In the genomic region with DNA sequence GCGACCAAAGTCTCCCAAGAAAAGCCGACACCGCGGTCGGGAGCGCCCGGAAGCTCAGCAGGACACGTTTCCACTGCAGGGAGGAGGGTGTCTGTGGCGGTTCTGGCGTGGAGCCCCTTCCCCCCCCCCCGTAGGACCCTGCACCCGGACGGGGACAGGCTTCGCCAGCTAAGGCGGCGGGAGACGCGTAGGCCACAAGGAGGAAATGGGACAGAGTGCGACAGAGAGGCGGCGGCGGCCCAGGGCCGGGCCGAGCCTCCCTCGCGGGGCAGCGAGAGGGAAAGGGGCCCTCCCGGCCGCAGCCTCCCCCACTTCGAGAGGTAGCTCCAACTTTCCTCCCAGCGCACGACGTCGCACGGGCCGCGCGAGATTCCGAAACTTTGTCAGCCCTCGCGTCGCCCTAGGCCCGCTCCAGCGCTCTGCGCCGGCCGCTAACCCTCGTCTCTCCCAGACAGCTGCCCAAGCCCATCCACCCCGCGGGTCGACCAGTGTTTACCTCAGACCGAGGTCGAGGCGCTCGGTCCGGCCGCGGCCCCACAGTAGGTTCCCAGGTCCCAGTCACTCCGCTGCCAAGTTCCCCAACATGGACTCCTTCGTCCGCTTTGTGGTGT, we compare ENCODE assay signal across 1 cellular context.
TF ChIP-seq lines count a peak whose summit lies in the region.

No MANE protein-coding gene starts in this region.

TF ChIP-seq in K562, 482 proteins besides CTCF, POLR2A, EP300 and RAD21 (continued from another document and continues in another):
- peak; percentile 77; the same call in 1 of the 2 replicates for TF ChIP-seq SAFB (IDR thresholded peaks at IDR 0.05; ENCODE audit: borderline replicate concordance, low read depth, low read length)
- TF ChIP-seq FUS (optimal IDR thresholded peaks at IDR 0.05; ENCODE audit: low read depth, low read length): no peak
- TF ChIP-seq ZNF79 (CRISPR knock-in tag; IDR thresholded peaks at IDR 0.05; ENCODE audit: low read depth): no peak
- TF ChIP-seq SIN3B (IDR thresholded peaks at IDR 0.05; ENCODE audit: low read depth): no peak
- no peak for TF ChIP-seq EGR1 (conservative IDR thresholded peaks at IDR 0.05)
- no peak for TF ChIP-seq EWSR1 (IDR thresholded peaks at IDR 0.05; ENCODE audit: borderline replicate concordance, low read depth, partially characterized antibody)
- TF ChIP-seq ZNF184 (CRISPR knock-in tag; IDR thresholded peaks at IDR 0.05): no peak
- TF ChIP-seq GTF2E2 (tag; IDR thresholded peaks at IDR 0.05): peak; percentile 80; the same call in 1 of the 2 replicates
- TF ChIP-seq PKNOX1 (IDR thresholded peaks at IDR 0.05): no peak
- TF ChIP-seq, protein P1, sequence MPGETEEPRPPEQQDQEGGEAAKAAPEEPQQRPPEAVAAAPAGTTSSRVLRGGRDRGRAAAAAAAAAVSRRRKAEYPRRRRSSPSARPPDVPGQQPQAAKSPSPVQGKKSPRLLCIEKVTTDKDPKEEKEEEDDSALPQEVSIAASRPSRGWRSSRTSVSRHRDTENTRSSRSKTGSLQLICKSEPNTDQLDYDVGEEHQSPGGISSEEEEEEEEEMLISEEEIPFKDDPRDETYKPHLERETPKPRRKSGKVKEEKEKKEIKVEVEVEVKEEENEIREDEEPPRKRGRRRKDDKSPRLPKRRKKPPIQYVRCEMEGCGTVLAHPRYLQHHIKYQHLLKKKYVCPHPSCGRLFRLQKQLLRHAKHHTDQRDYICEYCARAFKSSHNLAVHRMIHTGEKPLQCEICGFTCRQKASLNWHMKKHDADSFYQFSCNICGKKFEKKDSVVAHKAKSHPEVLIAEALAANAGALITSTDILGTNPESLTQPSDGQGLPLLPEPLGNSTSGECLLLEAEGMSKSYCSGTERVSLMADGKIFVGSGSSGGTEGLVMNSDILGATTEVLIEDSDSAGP (CRISPR knock-in tag; IDR thresholded peaks at IDR 0.05): no peak
- no peak for TF ChIP-seq ZBTB1 (CRISPR knock-in tag; IDR thresholded peaks at IDR 0.05; ENCODE audit: borderline replicate concordance, low read depth)
- no peak; the same call in 1 of the 2 replicates for TF ChIP-seq NFRKB (IDR thresholded peaks at IDR 0.05; ENCODE audit: low read depth)
- TF ChIP-seq, protein P2, sequence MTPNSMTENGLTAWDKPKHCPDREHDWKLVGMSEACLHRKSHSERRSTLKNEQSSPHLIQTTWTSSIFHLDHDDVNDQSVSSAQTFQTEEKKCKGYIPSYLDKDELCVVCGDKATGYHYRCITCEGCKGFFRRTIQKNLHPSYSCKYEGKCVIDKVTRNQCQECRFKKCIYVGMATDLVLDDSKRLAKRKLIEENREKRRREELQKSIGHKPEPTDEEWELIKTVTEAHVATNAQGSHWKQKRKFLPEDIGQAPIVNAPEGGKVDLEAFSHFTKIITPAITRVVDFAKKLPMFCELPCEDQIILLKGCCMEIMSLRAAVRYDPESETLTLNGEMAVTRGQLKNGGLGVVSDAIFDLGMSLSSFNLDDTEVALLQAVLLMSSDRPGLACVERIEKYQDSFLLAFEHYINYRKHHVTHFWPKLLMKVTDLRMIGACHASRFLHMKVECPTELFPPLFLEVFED (CRISPR knock-in tag; conservative IDR thresholded peaks at IDR 0.05): no peak
- peak; percentile 83; the same call in 1 of the 2 replicates for TF ChIP-seq TGIF2 (CRISPR knock-in tag; IDR thresholded peaks at IDR 0.05)
- no peak for TF ChIP-seq KDM2B (CRISPR knock-in tag; IDR thresholded peaks at IDR 0.05)
- TF ChIP-seq PTTG1 (tag; IDR thresholded peaks at IDR 0.05; ENCODE audit: low read depth): no peak
- TF ChIP-seq STAG1 (CRISPR knock-in tag; IDR thresholded peaks at IDR 0.05; ENCODE audit: borderline replicate concordance): no peak
- no peak for TF ChIP-seq POLR2H (tag; IDR thresholded peaks at IDR 0.05; ENCODE audit: low read depth)
- peak; percentile 27; the same call in 1 of the 2 replicates for TF ChIP-seq ETV1 (tag; conservative IDR thresholded peaks at IDR 0.05; ENCODE audit: low read depth)
- TF ChIP-seq GATAD2B (IDR thresholded peaks at IDR 0.05; ENCODE audit: borderline replicate concordance): no peak; the same call in 1 of the 2 replicates
- TF ChIP-seq, protein P3, sequence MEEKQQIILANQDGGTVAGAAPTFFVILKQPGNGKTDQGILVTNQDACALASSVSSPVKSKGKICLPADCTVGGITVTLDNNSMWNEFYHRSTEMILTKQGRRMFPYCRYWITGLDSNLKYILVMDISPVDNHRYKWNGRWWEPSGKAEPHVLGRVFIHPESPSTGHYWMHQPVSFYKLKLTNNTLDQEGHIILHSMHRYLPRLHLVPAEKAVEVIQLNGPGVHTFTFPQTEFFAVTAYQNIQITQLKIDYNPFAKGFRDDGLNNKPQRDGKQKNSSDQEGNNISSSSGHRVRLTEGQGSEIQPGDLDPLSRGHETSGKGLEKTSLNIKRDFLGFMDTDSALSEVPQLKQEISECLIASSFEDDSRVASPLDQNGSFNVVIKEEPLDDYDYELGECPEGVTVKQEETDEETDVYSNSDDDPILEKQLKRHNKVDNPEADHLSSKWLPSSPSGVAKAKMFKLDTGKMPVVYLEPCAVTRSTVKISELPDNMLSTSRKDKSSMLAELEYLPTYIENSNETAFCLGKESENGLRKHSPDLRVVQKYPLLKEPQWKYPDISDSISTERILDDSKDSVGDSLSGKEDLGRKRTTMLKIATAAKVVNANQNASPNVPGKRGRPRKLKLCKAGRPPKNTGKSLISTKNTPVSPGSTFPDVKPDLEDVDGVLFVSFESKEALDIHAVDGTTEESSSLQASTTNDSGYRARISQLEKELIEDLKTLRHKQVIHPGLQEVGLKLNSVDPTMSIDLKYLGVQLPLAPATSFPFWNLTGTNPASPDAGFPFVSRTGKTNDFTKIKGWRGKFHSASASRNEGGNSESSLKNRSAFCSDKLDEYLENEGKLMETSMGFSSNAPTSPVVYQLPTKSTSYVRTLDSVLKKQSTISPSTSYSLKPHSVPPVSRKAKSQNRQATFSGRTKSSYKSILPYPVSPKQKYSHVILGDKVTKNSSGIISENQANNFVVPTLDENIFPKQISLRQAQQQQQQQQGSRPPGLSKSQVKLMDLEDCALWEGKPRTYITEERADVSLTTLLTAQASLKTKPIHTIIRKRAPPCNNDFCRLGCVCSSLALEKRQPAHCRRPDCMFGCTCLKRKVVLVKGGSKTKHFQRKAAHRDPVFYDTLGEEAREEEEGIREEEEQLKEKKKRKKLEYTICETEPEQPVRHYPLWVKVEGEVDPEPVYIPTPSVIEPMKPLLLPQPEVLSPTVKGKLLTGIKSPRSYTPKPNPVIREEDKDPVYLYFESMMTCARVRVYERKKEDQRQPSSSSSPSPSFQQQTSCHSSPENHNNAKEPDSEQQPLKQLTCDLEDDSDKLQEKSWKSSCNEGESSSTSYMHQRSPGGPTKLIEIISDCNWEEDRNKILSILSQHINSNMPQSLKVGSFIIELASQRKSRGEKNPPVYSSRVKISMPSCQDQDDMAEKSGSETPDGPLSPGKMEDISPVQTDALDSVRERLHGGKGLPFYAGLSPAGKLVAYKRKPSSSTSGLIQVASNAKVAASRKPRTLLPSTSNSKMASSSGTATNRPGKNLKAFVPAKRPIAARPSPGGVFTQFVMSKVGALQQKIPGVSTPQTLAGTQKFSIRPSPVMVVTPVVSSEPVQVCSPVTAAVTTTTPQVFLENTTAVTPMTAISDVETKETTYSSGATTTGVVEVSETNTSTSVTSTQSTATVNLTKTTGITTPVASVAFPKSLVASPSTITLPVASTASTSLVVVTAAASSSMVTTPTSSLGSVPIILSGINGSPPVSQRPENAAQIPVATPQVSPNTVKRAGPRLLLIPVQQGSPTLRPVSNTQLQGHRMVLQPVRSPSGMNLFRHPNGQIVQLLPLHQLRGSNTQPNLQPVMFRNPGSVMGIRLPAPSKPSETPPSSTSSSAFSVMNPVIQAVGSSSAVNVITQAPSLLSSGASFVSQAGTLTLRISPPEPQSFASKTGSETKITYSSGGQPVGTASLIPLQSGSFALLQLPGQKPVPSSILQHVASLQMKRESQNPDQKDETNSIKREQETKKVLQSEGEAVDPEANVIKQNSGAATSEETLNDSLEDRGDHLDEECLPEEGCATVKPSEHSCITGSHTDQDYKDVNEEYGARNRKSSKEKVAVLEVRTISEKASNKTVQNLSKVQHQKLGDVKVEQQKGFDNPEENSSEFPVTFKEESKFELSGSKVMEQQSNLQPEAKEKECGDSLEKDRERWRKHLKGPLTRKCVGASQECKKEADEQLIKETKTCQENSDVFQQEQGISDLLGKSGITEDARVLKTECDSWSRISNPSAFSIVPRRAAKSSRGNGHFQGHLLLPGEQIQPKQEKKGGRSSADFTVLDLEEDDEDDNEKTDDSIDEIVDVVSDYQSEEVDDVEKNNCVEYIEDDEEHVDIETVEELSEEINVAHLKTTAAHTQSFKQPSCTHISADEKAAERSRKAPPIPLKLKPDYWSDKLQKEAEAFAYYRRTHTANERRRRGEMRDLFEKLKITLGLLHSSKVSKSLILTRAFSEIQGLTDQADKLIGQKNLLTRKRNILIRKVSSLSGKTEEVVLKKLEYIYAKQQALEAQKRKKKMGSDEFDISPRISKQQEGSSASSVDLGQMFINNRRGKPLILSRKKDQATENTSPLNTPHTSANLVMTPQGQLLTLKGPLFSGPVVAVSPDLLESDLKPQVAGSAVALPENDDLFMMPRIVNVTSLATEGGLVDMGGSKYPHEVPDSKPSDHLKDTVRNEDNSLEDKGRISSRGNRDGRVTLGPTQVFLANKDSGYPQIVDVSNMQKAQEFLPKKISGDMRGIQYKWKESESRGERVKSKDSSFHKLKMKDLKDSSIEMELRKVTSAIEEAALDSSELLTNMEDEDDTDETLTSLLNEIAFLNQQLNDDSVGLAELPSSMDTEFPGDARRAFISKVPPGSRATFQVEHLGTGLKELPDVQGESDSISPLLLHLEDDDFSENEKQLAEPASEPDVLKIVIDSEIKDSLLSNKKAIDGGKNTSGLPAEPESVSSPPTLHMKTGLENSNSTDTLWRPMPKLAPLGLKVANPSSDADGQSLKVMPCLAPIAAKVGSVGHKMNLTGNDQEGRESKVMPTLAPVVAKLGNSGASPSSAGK (IDR thresholded peaks at IDR 0.05): no peak
- no peak for TF ChIP-seq MED1 (CRISPR knock-in tag; IDR thresholded peaks at IDR 0.05; ENCODE audit: borderline replicate concordance)
- TF ChIP-seq ZNF668 (CRISPR knock-in tag; IDR thresholded peaks at IDR 0.05): no peak
- no peak for TF ChIP-seq FOS (IDR thresholded peaks at IDR 0.05; ENCODE audit: extremely low read depth, insufficient read length)
- TF ChIP-seq, protein P4, sequence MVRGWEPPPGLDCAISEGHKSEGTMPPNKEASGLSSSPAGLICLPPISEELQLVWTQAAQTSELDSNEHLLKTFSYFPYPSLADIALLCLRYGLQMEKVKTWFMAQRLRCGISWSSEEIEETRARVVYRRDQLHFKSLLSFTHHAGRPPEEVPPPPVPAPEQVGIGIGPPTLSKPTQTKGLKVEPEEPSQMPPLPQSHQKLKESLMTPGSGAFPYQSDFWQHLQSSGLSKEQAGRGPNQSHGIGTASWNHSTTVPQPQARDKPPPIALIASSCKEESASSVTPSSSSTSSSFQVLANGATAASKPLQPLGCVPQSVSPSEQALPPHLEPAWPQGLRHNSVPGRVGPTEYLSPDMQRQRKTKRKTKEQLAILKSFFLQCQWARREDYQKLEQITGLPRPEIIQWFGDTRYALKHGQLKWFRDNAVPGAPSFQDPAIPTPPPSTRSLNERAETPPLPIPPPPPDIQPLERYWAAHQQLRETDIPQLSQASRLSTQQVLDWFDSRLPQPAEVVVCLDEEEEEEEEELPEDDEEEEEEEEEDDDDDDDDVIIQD (CRISPR knock-in tag; IDR thresholded peaks at IDR 0.05): 0 out of 2 replicates have a peak, but pooled peaks have one; percentile 21
- no peak for TF ChIP-seq RBM39 (optimal IDR thresholded peaks at IDR 0.05; ENCODE audit: low read depth, low read length)
- TF ChIP-seq MAFG (tag; conservative IDR thresholded peaks at IDR 0.05): no peak
- no peak for TF ChIP-seq ZNF780A (CRISPR knock-in tag; IDR thresholded peaks at IDR 0.05)
- peak; percentile 48 for TF ChIP-seq PRPF4 (IDR thresholded peaks at IDR 0.05; ENCODE audit: insufficient read depth, low read depth, low read length, poor library complexity, severe bottlenecking)
- TF ChIP-seq, protein P5, sequence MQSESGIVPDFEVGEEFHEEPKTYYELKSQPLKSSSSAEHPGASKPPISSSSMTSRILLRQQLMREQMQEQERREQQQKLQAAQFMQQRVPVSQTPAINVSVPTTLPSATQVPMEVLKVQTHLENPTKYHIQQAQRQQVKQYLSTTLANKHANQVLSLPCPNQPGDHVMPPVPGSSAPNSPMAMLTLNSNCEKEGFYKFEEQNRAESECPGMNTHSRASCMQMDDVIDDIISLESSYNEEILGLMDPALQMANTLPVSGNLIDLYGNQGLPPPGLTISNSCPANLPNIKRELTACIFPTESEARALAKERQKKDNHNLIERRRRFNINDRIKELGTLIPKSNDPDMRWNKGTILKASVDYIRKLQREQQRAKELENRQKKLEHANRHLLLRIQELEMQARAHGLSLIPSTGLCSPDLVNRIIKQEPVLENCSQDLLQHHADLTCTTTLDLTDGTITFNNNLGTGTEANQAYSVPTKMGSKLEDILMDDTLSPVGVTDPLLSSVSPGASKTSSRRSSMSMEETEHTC (IDR thresholded peaks at IDR 0.05): no peak
- no peak for TF ChIP-seq TOE1 (IDR thresholded peaks at IDR 0.05; ENCODE audit: borderline replicate concordance)
- no peak for TF ChIP-seq TOE1 (CRISPR knock-in tag; IDR thresholded peaks at IDR 0.05; ENCODE audit: borderline replicate concordance, low read depth)
- TF ChIP-seq MEIS2 (IDR thresholded peaks at IDR 0.05; ENCODE audit: partially characterized antibody): no peak
- no peak for TF ChIP-seq HMG20A (CRISPR knock-in tag; conservative IDR thresholded peaks at IDR 0.05)
